Comparison of ENCODE assay signal across 13 cellular contexts in the genomic region with DNA sequence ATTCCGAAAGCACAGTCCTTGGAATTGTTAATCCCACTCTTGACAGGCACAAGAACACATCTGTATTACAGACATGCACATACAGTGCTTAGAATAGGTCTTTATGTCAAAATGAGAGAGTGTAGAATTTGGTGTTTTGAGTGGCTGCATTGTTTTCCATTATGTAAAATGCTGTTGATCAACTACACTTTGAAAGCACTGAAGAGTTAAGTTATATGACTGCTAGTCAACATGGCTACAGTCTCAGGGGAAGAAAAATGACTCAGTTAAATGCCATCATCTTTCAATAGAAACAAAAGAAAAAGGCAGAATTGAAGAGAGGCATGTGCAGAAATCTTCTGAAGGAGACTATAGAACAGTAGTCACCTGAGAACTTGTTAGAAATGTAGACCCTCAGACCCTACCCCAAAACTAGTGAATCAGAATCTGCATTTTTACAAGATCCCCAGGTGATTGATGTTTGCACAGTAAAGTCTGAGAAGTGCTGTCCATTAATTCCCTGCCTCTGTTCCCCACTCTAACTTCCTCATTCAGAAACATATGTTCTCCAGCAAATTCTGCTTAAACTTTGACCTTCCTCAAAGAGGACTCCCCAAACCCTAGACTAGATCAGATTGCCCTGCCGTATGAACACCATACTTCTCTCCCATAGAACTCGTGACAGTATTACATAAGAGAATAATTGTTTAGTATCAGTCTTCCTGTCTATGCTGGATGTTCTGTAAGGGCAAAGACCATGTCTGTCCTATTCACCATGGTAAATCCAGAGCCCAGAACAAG. TPM values are rescaled to one million over a fixed set of nuclear protein-coding genes. Genes with fewer than 3 reads are reported as not detected.
DNase-seq lines count a peak whose midpoint lies in the region; ATAC-seq and TF ChIP-seq lines count a peak whose summit lies in the region.
"Had no signal": no experiment of that assay in that cellular context is flagged by ENCODE, and none has a peak within 500 bp of the region (broad histone marks: within the 10 kb centered on the region; RNA-seq: fewer than 3 reads in every experiment).

No MANE protein-coding gene starts in this region.

- WGBS in thyroid gland, 2 donors, result 76 to 84% methylated on average over 3 of the region's 3 CpGs
- 52 to 58% methylated on average over 3 of the region's 3 CpGs for WGBS in body of pancreas, 2 donors

- intact Hi-C loops in activated T-helper 2 cell treated with anti-CD3 and anti-CD28 coated beads, Interferon-gamma antibody, Interleukin-2, Interleukin-4, amounts not matched to agents 10 μg/mL and 5 μg/mL and 100 μg/mL, durations not matched to agents 14 hours and 24 hours and 36 hours (cut with micrococcal nuclease), result no loop called here
- intact Hi-C loops in left lung (cut with DNase I), result no loop called here
- intact Hi-C loops in thyroid gland (cut with DNase I), result no loop called here
- intact Hi-C loops in body of pancreas (cut with DNase I), result no loop called here

- DNase-seq in CD1c-positive myeloid dendritic cell (ENCODE audit: extremely low spot score) (peak; percentile 58), left lung (no peak), thyroid gland (no peak), NCI-H2196 treated with DMSO at 0.1 percent for 48 hours (lab: John Stamatoyannopoulos, UW; ENCODE audit: unreplicated experiment) (no peak), body of pancreas (no peak)
- DNase-seq in activated T-helper 2 cell treated with anti-CD3 and anti-CD28 coated beads, Interferon-gamma antibody, Interleukin-2, Interleukin-4, amounts not matched to agents 10 μg/mL and 5 μg/mL and 100 μg/mL, durations not matched to agents 14 hours and 24 hours and 36 hours (ENCODE audit: low spot score), result no peak
- DNase-seq in stimulated activated CD8-positive, alpha-beta memory T cell treated with anti-CD3 and anti-CD28 coated beads, Interleukin-4, amount 100 ng/mL, for 48 hours, result no peak
- DNase-seq: DND-41, NCI-H510A, T1000 had no signal

- H3K9me3 ChIP-seq in left lung (no peaks in the 10 kb centered on the region), thyroid gland (no peaks in the 10 kb centered on the region), body of pancreas (no peaks in the 10 kb centered on the region)

- peak; percentile 31 for ATAC-seq in HG02610 (IDR thresholded peaks at IDR 0.05; ENCODE audit: unreplicated experiment)
- peak; percentile 75 for ATAC-seq in left lung
- no peak for ATAC-seq in body of pancreas

- no peak overlapping the region for H3K4me3 ChIP-seq in left lung
- no peak overlapping the region for H3K4me3 ChIP-seq in thyroid gland (replicated peaks in 1 of 3)
- H3K4me3 ChIP-seq in body of pancreas, result no peak overlapping the region

- H3K27me3 ChIP-seq in left lung (no peaks in the 10 kb centered on the region), thyroid gland (no peaks in the 10 kb centered on the region), body of pancreas (no peaks in the 10 kb centered on the region)

- H3K4me1 ChIP-seq in left lung, result peaks cover 3 to 33% of the 10 kb centered on the region in 2 donors
- no peaks in the 10 kb centered on the region for H3K4me1 ChIP-seq in thyroid gland
- peaks cover 55% of the 10 kb centered on the region for H3K4me1 ChIP-seq in body of pancreas

- peaks cover 44% of the 10 kb centered on the region for H3K4me1 Mint-ChIP-seq in activated T-helper 2 cell treated with anti-CD3 and anti-CD28 coated beads, Interferon-gamma antibody, Interleukin-2, Interleukin-4, amounts not matched to agents 10 μg/mL and 5 μg/mL and 100 μg/mL, durations not matched to agents 14 hours and 24 hours and 36 hours (ENCODE audit: low read depth)

- TF ChIP-seq POLR2A in thyroid gland (IDR thresholded peaks at IDR 0.05) (no peak), body of pancreas (IDR thresholded peaks at IDR 0.05) (no peak)

- peak overlapping the region; percentile 90 for H3K27ac Mint-ChIP-seq in activated T-helper 2 cell treated with anti-CD3 and anti-CD28 coated beads, Interferon-gamma antibody, Interleukin-2, Interleukin-4, amounts not matched to agents 10 μg/mL and 5 μg/mL and 100 μg/mL, durations not matched to agents 14 hours and 24 hours and 36 hours

- TF ChIP-seq CTCF in left lung (IDR thresholded peaks at IDR 0.05) (no peak), thyroid gland (IDR thresholded peaks at IDR 0.05) (no peak), body of pancreas (IDR thresholded peaks at IDR 0.05) (no peak)

- H3K4me3 Mint-ChIP-seq in activated T-helper 2 cell treated with anti-CD3 and anti-CD28 coated beads, Interferon-gamma antibody, Interleukin-2, Interleukin-4, amounts not matched to agents 10 μg/mL and 5 μg/mL and 100 μg/mL, durations not matched to agents 14 hours and 24 hours and 36 hours (ENCODE audit: low read depth), result no peak overlapping the region

- peaks cover 56% of the 10 kb centered on the region for H3K36me3 Mint-ChIP-seq in activated T-helper 2 cell treated with anti-CD3 and anti-CD28 coated beads, Interferon-gamma antibody, Interleukin-2, Interleukin-4, amounts not matched to agents 10 μg/mL and 5 μg/mL and 100 μg/mL, durations not matched to agents 14 hours and 24 hours and 36 hours (ENCODE audit: low read depth)

- H3K36me3 ChIP-seq in left lung (peaks cover 0 to 15% of the 10 kb centered on the region in 2 donors), thyroid gland (no peaks in the 10 kb centered on the region), body of pancreas (replicated peaks in 1 of 2; ENCODE audit: insufficient read depth in 1 of 2, low read depth in 2 of 2) (no peaks in the 10 kb centered on the region)

- H3K27ac ChIP-seq in left lung (peak overlapping the region in 1 of 2 donors; percentile 20), thyroid gland (no peak overlapping the region), body of pancreas (peak overlapping the region in 1 of 4 donors; percentile 5)

- H3K27me3 Mint-ChIP-seq in activated T-helper 2 cell treated with anti-CD3 and anti-CD28 coated beads, Interferon-gamma antibody, Interleukin-2, Interleukin-4, amounts not matched to agents 10 μg/mL and 5 μg/mL and 100 μg/mL, durations not matched to agents 14 hours and 24 hours and 36 hours (ENCODE audit: low read depth), result no peaks in the 10 kb centered on the region

- no peaks in the 10 kb centered on the region for H3K9me3 Mint-ChIP-seq in activated T-helper 2 cell treated with anti-CD3 and anti-CD28 coated beads, Interferon-gamma antibody, Interleukin-2, Interleukin-4, amounts not matched to agents 10 μg/mL and 5 μg/mL and 100 μg/mL, durations not matched to agents 14 hours and 24 hours and 36 hours

RNA-seq across cellular contexts. Expression of gene SND1, which starts 15.9 kb away (rescaled TPM):
- 311 TPM in 2 replicates for total RNA-seq in activated T-helper 2 cell treated with anti-CD3 and anti-CD28 coated beads, Interferon-gamma antibody, Interleukin-2, Interleukin-4, amounts not matched to agents 10 μg/mL and 5 μg/mL and 100 μg/mL, durations not matched to agents 14 hours and 24 hours and 36 hours
- total RNA-seq in left lung (100 to 1,000 TPM; 167 to 229 TPM), thyroid gland (100 to 1,000 TPM; 126 to 167 (median 144) TPM), body of pancreas (100 to 1,000 TPM; 146 to 155 TPM)

RNA-seq across cellular contexts. Expression of gene PAX4, which starts 50.0 kb away (rescaled TPM):
- not detected in 2 replicates for total RNA-seq in activated T-helper 2 cell treated with anti-CD3 and anti-CD28 coated beads, Interferon-gamma antibody, Interleukin-2, Interleukin-4, amounts not matched to agents 10 μg/mL and 5 μg/mL and 100 μg/mL, durations not matched to agents 14 hours and 24 hours and 36 hours
- total RNA-seq in left lung (not detected), thyroid gland (not detected), body of pancreas (not detected)
- total RNA-seq: omental fat pad, urinary bladder had no signal
